8 cellular contexts compared by ENCODE assay signal in genomic region chr9:137049544-137050449, GRCh38. TPM values are rescaled to one million over a fixed set of nuclear protein-coding genes. Genes with fewer than 3 reads are reported as not detected.
DNase-seq lines count a peak whose midpoint lies in the region; ATAC-seq, FAIRE-seq and TF ChIP-seq lines count a peak whose summit lies in the region.

No MANE protein-coding gene starts in this region.

- H3K9me3 ChIP-seq in OCI-LY7 (ENCODE audit: low read length): no peaks in the 10 kb centered on the region
- H3K9me3 ChIP-seq in keratinocyte (ENCODE audit: control insufficient read depth, low read depth, low read length): no peaks in the 10 kb centered on the region

- TF ChIP-seq CTCF in CD14-positive monocyte (IDR thresholded peaks at IDR 0.05) (peak; percentile 74), HFF-Myc (IDR thresholded peaks at IDR 0.05; ENCODE audit: low read depth, low read length, missing control alignments) (peak; percentile 58), OCI-LY7 (conservative IDR thresholded peaks at IDR 0.05; ENCODE audit: low read length) (peak; percentile 71), keratinocyte (optimal IDR thresholded peaks at IDR 0.05 in 1 of 3, IDR thresholded peaks at IDR 0.05 in 1 of 3, conservative IDR thresholded peaks at IDR 0.05 in 1 of 3; ENCODE audit: extremely low read depth in 1 of 3, insufficient read depth in 2 of 3, low read length in 3 of 3) (peak; percentile 25 to 74 (median 68))

- H3K4me1 Mint-ChIP-seq in CD14-positive monocyte: peaks cover 13% of the 10 kb centered on the region
- peaks cover 5% of the 10 kb centered on the region for H3K4me1 Mint-ChIP-seq in activated naive CD8-positive, alpha-beta T cell treated with anti-CD3 and anti-CD28 coated beads, Interleukin-2, amount 10 ng/mL, durations not matched to agents 7 days and 5 days

- no peak overlapping the region for H2AFZ ChIP-seq in OCI-LY7 (ENCODE audit: low read length)
- H2AFZ ChIP-seq in keratinocyte (ENCODE audit: control insufficient read depth, low read length): no peak overlapping the region

- H3K36me3 Mint-ChIP-seq in CD14-positive monocyte: peaks cover 1 to 2% of the 10 kb centered on the region in 2 donors
- no peaks in the 10 kb centered on the region for H3K36me3 Mint-ChIP-seq in activated naive CD8-positive, alpha-beta T cell treated with anti-CD3 and anti-CD28 coated beads, Interleukin-2, amount 10 ng/mL, durations not matched to agents 7 days and 5 days

- H4K20me1 ChIP-seq in OCI-LY7 (ENCODE audit: insufficient read depth, low read length): 0 out of 2 replicates have a peak, but pooled peaks cover 3% of the 10 kb centered on the region
- peaks cover 9% of the 10 kb centered on the region for H4K20me1 ChIP-seq in keratinocyte (ENCODE audit: control insufficient read depth, extremely low read depth, insufficient read depth, low read length)

- H3K27me3 Mint-ChIP-seq in CD14-positive monocyte (ENCODE audit: low read depth in 3 of 3): peaks cover 63 to 96% (median 81%) of the 10 kb centered on the region in 3 donors
- peaks cover 37% of the 10 kb centered on the region for H3K27me3 Mint-ChIP-seq in activated naive CD8-positive, alpha-beta T cell treated with anti-CD3 and anti-CD28 coated beads, Interleukin-2, amount 10 ng/mL, durations not matched to agents 7 days and 5 days

- H3K9me1 ChIP-seq in keratinocyte (ENCODE audit: control insufficient read depth, extremely low read depth, insufficient read depth, low read length): no peaks in the 10 kb centered on the region

- H3K4me1 ChIP-seq in OCI-LY7 (ENCODE audit: insufficient read depth, low read length, poor library complexity, severe bottlenecking) (peaks cover 4% of the 10 kb centered on the region), keratinocyte (ENCODE audit: control insufficient read depth, extremely low read depth, insufficient read depth, low read length) (peaks cover 6% of the 10 kb centered on the region)

- no peak overlapping the region for H3K9ac ChIP-seq in keratinocyte (ENCODE audit: control insufficient read depth, extremely low read depth, insufficient read depth, low read length)

- DNase-seq in CD14-positive monocyte (ENCODE audit: low spot score) (no peak), HFF-Myc (ENCODE audit: extremely low read depth, low read depth) (no peak), OCI-LY7 (ENCODE audit: low spot score) (peak; percentile 62), keratinocyte (ENCODE audit: low read depth, low spot score) (no peak), HPDE6-E6E7 (ENCODE audit: extremely low spot score) (no peak), pons (ENCODE audit: low spot score) (no peak)
- no peak for DNase-seq in activated naive CD8-positive, alpha-beta T cell treated with anti-CD3 and anti-CD28 coated beads, Interleukin-2, amount 10 ng/mL, durations not matched to agents 7 days and 5 days
- peak; percentile 55 to 67 for DNase-seq in stimulated activated CD8-positive, alpha-beta memory T cell treated with anti-CD3 and anti-CD28 coated beads, Interleukin-2, amount 100 ng/mL, for 48 hours (ENCODE audit: low read depth in 2 of 2)

- CTCF ChIA-PET in OCI-LY7 (lab: Charles Lee; ENCODE audit: unreplicated experiment): no interaction called here

- H3K36me3 ChIP-seq in OCI-LY7 (ENCODE audit: insufficient read depth, low read length) (no peaks in the 10 kb centered on the region), keratinocyte (ENCODE audit: control insufficient read depth in 2 of 2, extremely low read depth in 1 of 2, insufficient read depth in 2 of 2, low read length in 2 of 2) (no peaks in the 10 kb centered on the region)

- H3K4me2 ChIP-seq in OCI-LY7 (ENCODE audit: low read length) (no peak overlapping the region), keratinocyte (ENCODE audit: control insufficient read depth, extremely low read depth, insufficient read depth, low read depth, low read length) (no peak overlapping the region)

- POLR2A ChIA-PET in OCI-LY7 (lab: Charles Lee): no interaction called here
- POLR2A ChIA-PET in activated naive CD8-positive, alpha-beta T cell treated with anti-CD3 and anti-CD28 coated beads, Interleukin-2, amount 10 ng/mL, durations not matched to agents 7 days and 5 days (lab: Charles Lee): interaction anchor here (0.7 kb wide), 1 partner anchor 173 kb away, joined by 3 read pairs; no protein-coding TSS in a partner anchor

- FAIRE-seq in keratinocyte (lab: Jason Lieb, UNC): peak; percentile 66

- intact Hi-C loops in CD14-positive monocyte (cut with micrococcal nuclease): no loop called here
- intact Hi-C loops in OCI-LY7 (cut with micrococcal nuclease; ENCODE audit: unreplicated experiment): no loop called here

- no TSS peak for BruUV-seq in OCI-LY7 (replicated peaks; lab: Mats Ljungman, UMichigan)

- H3K27me3 ChIP-seq in keratinocyte (ENCODE audit: control insufficient read depth, extremely low read depth, insufficient read depth, low read length): peaks cover 18% of the 10 kb centered on the region

- dilution Hi-C loops in keratinocyte (cut with MboI; ENCODE audit: extremely low pct_ligation_motif_present, low sequenced_read_pairs): no loop called here

- H3K27ac ChIP-seq in OCI-LY7 (ENCODE audit: low read depth, low read length, poor library complexity, severe bottlenecking): no peak overlapping the region
- H3K27ac ChIP-seq in keratinocyte (ENCODE audit: control insufficient read depth, insufficient read depth, low read length): no peak overlapping the region

- peaks cover 0 to 9% (median 2%) of the 10 kb centered on the region in 7 donors for H3K9me3 Mint-ChIP-seq in CD14-positive monocyte
- H3K9me3 Mint-ChIP-seq in activated naive CD8-positive, alpha-beta T cell treated with anti-CD3 and anti-CD28 coated beads, Interleukin-2, amount 10 ng/mL, durations not matched to agents 7 days and 5 days: no peaks in the 10 kb centered on the region

- H3K27ac Mint-ChIP-seq in CD14-positive monocyte: no peak overlapping the region
- peak overlapping the region; percentile 12 for H3K27ac Mint-ChIP-seq in activated naive CD8-positive, alpha-beta T cell treated with anti-CD3 and anti-CD28 coated beads, Interleukin-2, amount 10 ng/mL, durations not matched to agents 7 days and 5 days

- H3K4me3 ChIP-seq in HFF-Myc (replicated peaks; ENCODE audit: low read depth, low read length): no peak overlapping the region
- H3K4me3 ChIP-seq in OCI-LY7 (ENCODE audit: low read depth, low read length, poor library complexity, severe bottlenecking): no peak overlapping the region
- no peak overlapping the region for H3K4me3 ChIP-seq in keratinocyte (ENCODE audit: control insufficient read depth in 2 of 3, extremely low read depth in 1 of 3, insufficient read depth in 2 of 3, low read depth in 1 of 3, low read length in 3 of 3)

- H3K79me2 ChIP-seq in OCI-LY7 (ENCODE audit: insufficient read depth, low read depth, low read length) (no peaks in the 10 kb centered on the region), keratinocyte (ENCODE audit: control insufficient read depth, insufficient read depth, low read length) (no peaks in the 10 kb centered on the region)

- peak; percentile 39 for ATAC-seq in activated naive CD8-positive, alpha-beta T cell treated with anti-CD3 and anti-CD28 coated beads, Interleukin-2, amount 10 ng/mL, durations not matched to agents 7 days and 5 days (ENCODE audit: low read depth)

- no peaks in the 10 kb centered on the region for H3K9me2 ChIP-seq in OCI-LY7 (ENCODE audit: insufficient read depth, low read length)

- peak overlapping the region in 1 of 2 donors; percentile 80 for H3K4me3 Mint-ChIP-seq in CD14-positive monocyte
- no peak overlapping the region for H3K4me3 Mint-ChIP-seq in activated naive CD8-positive, alpha-beta T cell treated with anti-CD3 and anti-CD28 coated beads, Interleukin-2, amount 10 ng/mL, durations not matched to agents 7 days and 5 days

RNA-seq across cellular contexts. Expression of gene NPDC1, which starts 3.8 kb away (rescaled TPM):
- polyA plus RNA-seq in CD14-positive monocyte (under 1 TPM in 1 of 2 donors, not detected in 1; 0.51 TPM), keratinocyte (9.8 to 23.8 TPM (median 10.6 TPM) in 3 replicates)
- total RNA-seq in OCI-LY7 (2014; rRNA removed; shearing (Covaris generic)): 0.21 and 0.32 TPM in 2 replicates
- total RNA-seq in OCI-LY7 (2022): 0.38 and 0.39 TPM in 2 replicates
- 10 to 100 TPM; 22.4 to 27.0 TPM for total RNA-seq in activated naive CD8-positive, alpha-beta T cell treated with anti-CD3 and anti-CD28 coated beads, Interleukin-2, amount 10 ng/mL, durations not matched to agents 7 days and 5 days
- 24.0 TPM for polyA plus RNA-seq in keratinocyte (2011; ENCODE audit: low read depth)
- polyA plus RNA-seq in keratinocyte (2011; cell fraction: cytosol; rRNA removed): 5.1 and 22.1 TPM in 2 replicates
- polyA plus RNA-seq in keratinocyte (2011; cell fraction: nucleus; rRNA removed): 56.8 and 102 TPM in 2 replicates
- 25.1 and 32.5 TPM in 2 replicates for polyA plus RNA-seq in keratinocyte (2012; ENCODE audit: low replicate concordance)
- polyA minus RNA-seq in keratinocyte: 2.6 to 5.8 TPM (median 3.4 TPM) in 3 replicates
- polyA minus RNA-seq in keratinocyte (2011; cell fraction: cytosol; rRNA and poly(A)+ RNA removed): 40.3 TPM
- polyA minus RNA-seq in keratinocyte (2011; cell fraction: nucleus; rRNA and poly(A)+ RNA removed): 14.3 and 22.4 TPM in 2 replicates

RNA-seq across cellular contexts. Expression of gene ENTPD2, which starts 4.1 kb away (rescaled TPM):
- not detected for polyA plus RNA-seq in CD14-positive monocyte
- total RNA-seq in OCI-LY7 (2014; rRNA removed; shearing (Covaris generic)): 0.16 TPM in 1 of 2 replicates, not detected in the other
- total RNA-seq in OCI-LY7 (2022): not detected in 2 replicates
- not detected for total RNA-seq in activated naive CD8-positive, alpha-beta T cell treated with anti-CD3 and anti-CD28 coated beads, Interleukin-2, amount 10 ng/mL, durations not matched to agents 7 days and 5 days
- polyA plus RNA-seq in keratinocyte: 0.52 to 1.3 TPM (median 0.65 TPM) in 3 replicates
- polyA plus RNA-seq in keratinocyte (2011; ENCODE audit: low read depth): 2.4 TPM
- 0.63 and 1.4 TPM in 2 replicates for polyA plus RNA-seq in keratinocyte (2011; cell fraction: cytosol; rRNA removed)
- polyA plus RNA-seq in keratinocyte (2011; cell fraction: nucleus; rRNA removed): 4.2 and 5.5 TPM in 2 replicates
- 2.9 and 10.7 TPM in 2 replicates for polyA plus RNA-seq in keratinocyte (2012; ENCODE audit: low replicate concordance)
- polyA minus RNA-seq in keratinocyte: 0.35 to 2.9 TPM (median 0.59 TPM) in 3 replicates
- polyA minus RNA-seq in keratinocyte (2011; cell fraction: cytosol; rRNA and poly(A)+ RNA removed): 2.9 TPM
- 2.1 and 2.8 TPM in 2 replicates for polyA minus RNA-seq in keratinocyte (2011; cell fraction: nucleus; rRNA and poly(A)+ RNA removed)

RNA-seq across cellular contexts. Expression of gene FUT7, which starts 17.9 kb away (rescaled TPM):
- polyA plus RNA-seq in CD14-positive monocyte: 10 to 100 TPM; 10.5 to 13.4 TPM
- total RNA-seq in OCI-LY7 (2014; rRNA removed; shearing (Covaris generic)): not detected in 2 replicates
- 0.21 TPM in 1 of 2 replicates, not detected in the other for total RNA-seq in OCI-LY7 (2022)
- under 1 TPM; 0.39 to 0.62 TPM for total RNA-seq in activated naive CD8-positive, alpha-beta T cell treated with anti-CD3 and anti-CD28 coated beads, Interleukin-2, amount 10 ng/mL, durations not matched to agents 7 days and 5 days
- polyA plus RNA-seq in keratinocyte: not detected in 3 replicates
- not detected for polyA plus RNA-seq in keratinocyte (2011; ENCODE audit: low read depth)
- not detected in 2 replicates for polyA plus RNA-seq in keratinocyte (2011; cell fraction: cytosol; rRNA removed)
- not detected in 2 replicates for polyA plus RNA-seq in keratinocyte (2011; cell fraction: nucleus; rRNA removed)
- polyA plus RNA-seq in keratinocyte (2012; ENCODE audit: low replicate concordance): not detected in 2 replicates
- not detected in 3 replicates for polyA minus RNA-seq in keratinocyte
- not detected for polyA minus RNA-seq in keratinocyte (2011; cell fraction: cytosol; rRNA and poly(A)+ RNA removed)
- polyA minus RNA-seq in keratinocyte (2011; cell fraction: nucleus; rRNA and poly(A)+ RNA removed): not detected in 2 replicates

RNA-seq across cellular contexts. Expression of gene SAPCD2, which starts 20.6 kb away (rescaled TPM):
- 1 to 10 TPM; 1.7 to 3.1 TPM for polyA plus RNA-seq in CD14-positive monocyte
- 65.9 and 74.0 TPM in 2 replicates for total RNA-seq in OCI-LY7 (2014; rRNA removed; shearing (Covaris generic))
- 51.4 and 57.2 TPM in 2 replicates for total RNA-seq in OCI-LY7 (2022)
- total RNA-seq in activated naive CD8-positive, alpha-beta T cell treated with anti-CD3 and anti-CD28 coated beads, Interleukin-2, amount 10 ng/mL, durations not matched to agents 7 days and 5 days: 10 to 100 TPM; 26.4 to 30.0 TPM
- polyA plus RNA-seq in keratinocyte: 0.90 to 1.6 TPM (median 1.2 TPM) in 3 replicates
- polyA plus RNA-seq in keratinocyte (2011; ENCODE audit: low read depth): 0.75 TPM
- polyA plus RNA-seq in keratinocyte (2011; cell fraction: cytosol; rRNA removed): 0.47 and 0.81 TPM in 2 replicates
- polyA plus RNA-seq in keratinocyte (2011; cell fraction: nucleus; rRNA removed): 0.76 and 0.88 TPM in 2 replicates
- polyA plus RNA-seq in keratinocyte (2012; ENCODE audit: low replicate concordance): 1.0 and 2.3 TPM in 2 replicates
- polyA minus RNA-seq in keratinocyte: 0.33 to 1.4 TPM (median 1.0 TPM) in 3 replicates
- 5.6 TPM for polyA minus RNA-seq in keratinocyte (2011; cell fraction: cytosol; rRNA and poly(A)+ RNA removed)
- 0.78 and 1.2 TPM in 2 replicates for polyA minus RNA-seq in keratinocyte (2011; cell fraction: nucleus; rRNA and poly(A)+ RNA removed)

RNA-seq across cellular contexts. Expression of gene ABCA2, which starts 21.8 kb away (rescaled TPM):
- polyA plus RNA-seq in CD14-positive monocyte (under 1 TPM; 0.18 to 0.40 TPM), keratinocyte (1.3 to 4.2 TPM (median 1.4 TPM) in 3 replicates)
- 2.4 and 4.1 TPM in 2 replicates for total RNA-seq in OCI-LY7 (2014; rRNA removed; shearing (Covaris generic))
- 8.3 and 10.6 TPM in 2 replicates for total RNA-seq in OCI-LY7 (2022)
- 10 to 100 TPM; 67.1 to 74.5 TPM for total RNA-seq in activated naive CD8-positive, alpha-beta T cell treated with anti-CD3 and anti-CD28 coated beads, Interleukin-2, amount 10 ng/mL, durations not matched to agents 7 days and 5 days
- 16.1 TPM for polyA plus RNA-seq in keratinocyte (2011; ENCODE audit: low read depth)
- polyA plus RNA-seq in keratinocyte (2011; cell fraction: cytosol; rRNA removed): 1.1 and 2.1 TPM in 2 replicates
- 13.2 and 21.6 TPM in 2 replicates for polyA plus RNA-seq in keratinocyte (2011; cell fraction: nucleus; rRNA removed)
- 3.5 and 8.9 TPM in 2 replicates for polyA plus RNA-seq in keratinocyte (2012; ENCODE audit: low replicate concordance)
- 3.2 to 16.3 TPM (median 4.1 TPM) in 3 replicates for polyA minus RNA-seq in keratinocyte
- polyA minus RNA-seq in keratinocyte (2011; cell fraction: cytosol; rRNA and poly(A)+ RNA removed): 13.2 TPM
- 12.9 and 16.3 TPM in 2 replicates for polyA minus RNA-seq in keratinocyte (2011; cell fraction: nucleus; rRNA and poly(A)+ RNA removed)

Comparison
In these comparisons a context has a peak if more than half of its experiments do, and no peak if none do; other contexts are left out.
1. DNase-seq: peak in OCI-LY7 (single experiment) and stimulated activated CD8-positive, alpha-beta memory T cell treated with anti-CD3 and anti-CD28 coated beads, Interleukin-2, amount 100 ng/mL, for 48 hours (2 of 2); none in CD14-positive monocyte (single experiment), HFF-Myc (single experiment), activated naive CD8-positive, alpha-beta T cell treated with anti-CD3 and anti-CD28 coated beads, Interleukin-2, amount 10 ng/mL, durations not matched to agents 7 days and 5 days (single experiment), keratinocyte (single experiment), HPDE6-E6E7 (single experiment) and pons (single experiment).
2. RNA of gene NPDC1, which starts 3.8 kb away (total RNA-seq): 22.4 to 27.0 TPM in activated naive CD8-positive, alpha-beta T cell treated with anti-CD3 and anti-CD28 coated beads, Interleukin-2, amount 10 ng/mL, durations not matched to agents 7 days and 5 days; 0.21 to 0.39 TPM in OCI-LY7; every median in the first group is over 10 times any median in the second.
3. Peak in every context shown above with its lines, with median percentiles within 50 percentile points of each other: CTCF ChIP-seq.